In genomic region chr1:160747717-160748116, GRCh38 we compare ENCODE assay signal across 18 cellular contexts. TPM values are rescaled to one million over a fixed set of nuclear protein-coding genes. Genes with fewer than 3 reads are reported as not detected.
DNase-seq lines count a peak whose midpoint lies in the region; ATAC-seq and TF ChIP-seq lines count a peak whose summit lies in the region.
"Had no signal": no experiment of that assay in that cellular context is flagged by ENCODE, and none has a peak within 500 bp of the region (broad histone marks: within the 10 kb centered on the region; RNA-seq: fewer than 3 reads in every experiment).

No MANE protein-coding gene starts in this region.

- intact Hi-C loops in activated CD4-positive, alpha-beta T cell treated with anti-CD3 and anti-CD28 coated beads for 36 hours (cut with DNase I, micrococcal nuclease): no loop called here
- intact Hi-C loops in vagina (cut with DNase I): no loop called here

- H4K20me1 ChIP-seq in GM23338 (replicated peaks; ENCODE audit: insufficient read depth): no peaks in the 10 kb centered on the region
- H4K20me1 ChIP-seq: BLaER1 had no signal

- no peak overlapping the region for H3K4me3 ChIP-seq in GM23338
- no peak overlapping the region for H3K4me3 ChIP-seq in vagina
- H3K4me3 ChIP-seq in MG63: no peak overlapping the region
- H3K4me3 ChIP-seq: BLaER1, Peyer's patch had no signal

- POLR2A ChIA-PET in activated CD4-positive, alpha-beta T cell treated with anti-CD3 and anti-CD28 coated beads for 36 hours (lab: Charles Lee): no interaction called here
- POLR2A ChIA-PET in activated naive CD8-positive, alpha-beta T cell treated with anti-CD3 and anti-CD28 coated beads, Interleukin-2, amount 10 ng/mL, durations not matched to agents 7 days and 5 days (lab: Charles Lee): interaction anchor here (0.5 to 1.1 kb wide), 4 partner anchors 9 to 350 kb away, joined by 3 to 4 read pairs (median 4); no protein-coding TSS in a partner anchor

- H3K36me3 Mint-ChIP-seq in activated CD4-positive, alpha-beta T cell treated with anti-CD3 and anti-CD28 coated beads for 36 hours (ENCODE audit: low read depth): peaks cover 32% of the 10 kb centered on the region
- H3K36me3 Mint-ChIP-seq in GM23338 (ENCODE audit: low read depth): no peaks in the 10 kb centered on the region
- H3K36me3 Mint-ChIP-seq in activated naive CD8-positive, alpha-beta T cell treated with anti-CD3 and anti-CD28 coated beads, Interleukin-2, amount 10 ng/mL, durations not matched to agents 7 days and 5 days: peaks cover 63% of the 10 kb centered on the region

- peaks cover 87% of the 10 kb centered on the region for H3K4me1 Mint-ChIP-seq in activated CD4-positive, alpha-beta T cell treated with anti-CD3 and anti-CD28 coated beads for 36 hours
- peaks cover 23% of the 10 kb centered on the region; the same call in 2 of the 3 replicates for H3K4me1 Mint-ChIP-seq in GM23338
- H3K4me1 Mint-ChIP-seq in activated naive CD8-positive, alpha-beta T cell treated with anti-CD3 and anti-CD28 coated beads, Interleukin-2, amount 10 ng/mL, durations not matched to agents 7 days and 5 days: peaks cover 91% of the 10 kb centered on the region

- DNase-seq in activated CD4-positive, alpha-beta T cell treated with anti-CD3 and anti-CD28 coated beads for 36 hours: no peak
- DNase-seq in activated CD4-positive, alpha-beta T cell treated with anti-CD3 and anti-CD28 coated beads for 4 hours: no peak
- DNase-seq in GM23338 (ENCODE audit: low spot score): no peak
- DNase-seq in activated naive CD8-positive, alpha-beta T cell treated with anti-CD3 and anti-CD28 coated beads, Interleukin-2, amount 10 ng/mL, durations not matched to agents 7 days and 5 days: no peak
- no peak for DNase-seq in epithelial cell of prostate (ENCODE audit: low read depth, low spot score)
- DNase-seq in vagina (ENCODE audit: extremely low spot score in 2 of 2): no peak
- no peak for DNase-seq in MG63
- DNase-seq: DMS 273 treated with DMSO at 0.1 percent for 48 hours, IMR-90, Kasumi-1, NCI-H1436, NCI-H2081, NCI-H524, Peyer's patch had no signal

- no peak overlapping the region for H3K27ac ChIP-seq in GM23338 (ENCODE audit: low read depth)
- H3K27ac ChIP-seq in epithelial cell of prostate: peak overlapping the region; percentile 72
- H3K27ac ChIP-seq in vagina: no peak overlapping the region
- H3K27ac ChIP-seq: 22Rv1, BLaER1, Peyer's patch had no signal

- H3K36me3 ChIP-seq in GM23338 (ENCODE audit: insufficient read depth) (no peaks in the 10 kb centered on the region), vagina (no peaks in the 10 kb centered on the region), MG63 (no peaks in the 10 kb centered on the region)
- H3K36me3 ChIP-seq: BLaER1, Peyer's patch had no signal

- H3K9me3 ChIP-seq in vagina: no peaks in the 10 kb centered on the region
- H3K9me3 ChIP-seq in MG63: no peaks in the 10 kb centered on the region
- H3K9me3 ChIP-seq: BLaER1, Peyer's patch had no signal

- H3K27ac Mint-ChIP-seq in activated CD4-positive, alpha-beta T cell treated with anti-CD3 and anti-CD28 coated beads for 36 hours: peak overlapping the region; percentile 14
- no peak overlapping the region for H3K27ac Mint-ChIP-seq in GM23338
- peak overlapping the region; percentile 82 for H3K27ac Mint-ChIP-seq in activated naive CD8-positive, alpha-beta T cell treated with anti-CD3 and anti-CD28 coated beads, Interleukin-2, amount 10 ng/mL, durations not matched to agents 7 days and 5 days

- H3K9me3 Mint-ChIP-seq in activated CD4-positive, alpha-beta T cell treated with anti-CD3 and anti-CD28 coated beads for 36 hours (ENCODE audit: low read depth): no peaks in the 10 kb centered on the region
- H3K9me3 Mint-ChIP-seq in GM23338: no peaks in the 10 kb centered on the region; the same call in 2 of the 3 replicates
- peaks cover 2% of the 10 kb centered on the region for H3K9me3 Mint-ChIP-seq in activated naive CD8-positive, alpha-beta T cell treated with anti-CD3 and anti-CD28 coated beads, Interleukin-2, amount 10 ng/mL, durations not matched to agents 7 days and 5 days

- H3F3A ChIP-seq in GM23338 (replicated peaks; ENCODE audit: low read depth): 0 out of 2 replicates have a peak, but pooled peaks cover 3% of the 10 kb centered on the region

- H3K79me2 ChIP-seq in GM23338 (replicated peaks; ENCODE audit: insufficient read depth): no peaks in the 10 kb centered on the region

- peaks cover 19% of the 10 kb centered on the region for H3K9me2 ChIP-seq in GM23338 (ENCODE audit: insufficient read depth)

- no peaks in the 10 kb centered on the region for H3K27me3 Mint-ChIP-seq in activated CD4-positive, alpha-beta T cell treated with anti-CD3 and anti-CD28 coated beads for 36 hours
- peaks cover 3% of the 10 kb centered on the region for H3K27me3 Mint-ChIP-seq in GM23338 (ENCODE audit: insufficient read depth, low read depth, poor library complexity)
- no peaks in the 10 kb centered on the region for H3K27me3 Mint-ChIP-seq in activated naive CD8-positive, alpha-beta T cell treated with anti-CD3 and anti-CD28 coated beads, Interleukin-2, amount 10 ng/mL, durations not matched to agents 7 days and 5 days

- TF ChIP-seq POLR2A in vagina (IDR thresholded peaks at IDR 0.05): no peak

- H3K4me1 ChIP-seq in GM23338 (ENCODE audit: insufficient read depth) (peaks cover 10% of the 10 kb centered on the region), vagina (no peaks in the 10 kb centered on the region)
- H3K4me1 ChIP-seq: BLaER1 had no signal

- CTCF ChIA-PET in activated CD4-positive, alpha-beta T cell treated with anti-CD3 and anti-CD28 coated beads for 36 hours (lab: Charles Lee): interaction anchor here (0.6 to 3.5 kb wide), 11 partner anchors 9 to 137 kb away, joined by 3 to 25 read pairs (median 3); partner anchors contain the start of genes ITLN1 and SLAMF7

- TF ChIP-seq CTCF in GM23338 (conservative IDR thresholded peaks at IDR 0.05; ENCODE audit: low read depth in 2 of 2) (no peak), vagina (IDR thresholded peaks at IDR 0.05) (no peak)

- H2AFZ ChIP-seq in GM23338: 0 out of 2 replicates have a peak overlapping the region, but pooled peaks have one; percentile 1

- H3K27me3 ChIP-seq in GM23338 (ENCODE audit: insufficient read depth) (no peaks in the 10 kb centered on the region), vagina (no peaks in the 10 kb centered on the region), MG63 (peaks cover 4% of the 10 kb centered on the region; the same call in 1 of the 2 replicates)
- H3K27me3 ChIP-seq: BLaER1, Peyer's patch had no signal

- no peak for ATAC-seq in activated CD4-positive, alpha-beta T cell treated with anti-CD3 and anti-CD28 coated beads for 36 hours
- ATAC-seq in GM23338 (no peak), HG02981 (IDR thresholded peaks at IDR 0.05; ENCODE audit: unreplicated experiment) (no peak)
- no peak for ATAC-seq in activated naive CD8-positive, alpha-beta T cell treated with anti-CD3 and anti-CD28 coated beads, Interleukin-2, amount 10 ng/mL, durations not matched to agents 7 days and 5 days (ENCODE audit: low read depth)

- no peak overlapping the region for H3K4me3 Mint-ChIP-seq in activated CD4-positive, alpha-beta T cell treated with anti-CD3 and anti-CD28 coated beads for 36 hours
- H3K4me3 Mint-ChIP-seq in GM23338: no peak overlapping the region
- H3K4me3 Mint-ChIP-seq in activated naive CD8-positive, alpha-beta T cell treated with anti-CD3 and anti-CD28 coated beads, Interleukin-2, amount 10 ng/mL, durations not matched to agents 7 days and 5 days: no peak overlapping the region

- no peak overlapping the region for H3K4me2 ChIP-seq in GM23338
- H3K4me2 ChIP-seq: BLaER1 had no signal

TF ChIP-seq in GM23338, 12 proteins besides CTCF, POLR2A, EP300 and RAD21 (continues in another document):
- TF ChIP-seq POLR2AphosphoS5 (IDR thresholded peaks at IDR 0.05; ENCODE audit: low read depth) (no peak), EZH2 (IDR thresholded peaks at IDR 0.05; ENCODE audit: low read depth, unreplicated experiment) (no peak)
- TF ChIP-seq, protein P1, sequence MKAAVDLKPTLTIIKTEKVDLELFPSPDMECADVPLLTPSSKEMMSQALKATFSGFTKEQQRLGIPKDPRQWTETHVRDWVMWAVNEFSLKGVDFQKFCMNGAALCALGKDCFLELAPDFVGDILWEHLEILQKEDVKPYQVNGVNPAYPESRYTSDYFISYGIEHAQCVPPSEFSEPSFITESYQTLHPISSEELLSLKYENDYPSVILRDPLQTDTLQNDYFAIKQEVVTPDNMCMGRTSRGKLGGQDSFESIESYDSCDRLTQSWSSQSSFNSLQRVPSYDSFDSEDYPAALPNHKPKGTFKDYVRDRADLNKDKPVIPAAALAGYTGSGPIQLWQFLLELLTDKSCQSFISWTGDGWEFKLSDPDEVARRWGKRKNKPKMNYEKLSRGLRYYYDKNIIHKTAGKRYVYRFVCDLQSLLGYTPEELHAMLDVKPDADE (IDR thresholded peaks at IDR 0.05): no peak

RNA-seq across cellular contexts. Expression of gene SLAMF7, which starts 8.7 kb away (rescaled TPM):
- 10 to 100 TPM; 35.9 to 40.3 TPM for total RNA-seq in activated CD4-positive, alpha-beta T cell treated with anti-CD3 and anti-CD28 coated beads for 36 hours
- total RNA-seq in GM23338 (2014; rRNA removed; shearing (Covaris generic)): not detected in 2 replicates
- polyA plus RNA-seq in GM23338 (2016; fragmentation: Nextera tagmentation; extraction: Ambion mirVana): 0.11 and 0.14 TPM in 2 replicates
- total RNA-seq in activated naive CD8-positive, alpha-beta T cell treated with anti-CD3 and anti-CD28 coated beads, Interleukin-2, amount 10 ng/mL, durations not matched to agents 7 days and 5 days: 100 to 1,000 TPM; 124 to 137 TPM
- 2.2 TPM for total RNA-seq in vagina
- total RNA-seq in MG63 (2014; rRNA removed; shearing (Covaris generic); ENCODE audit: low replicate concordance): not detected in 2 replicates
- total RNA-seq: HT-29, IMR-90 had no signal
- polyA plus RNA-seq: IMR-90 had no signal

RNA-seq across cellular contexts. Expression of gene CD48, which starts 36.1 kb away (rescaled TPM):
- total RNA-seq in activated CD4-positive, alpha-beta T cell treated with anti-CD3 and anti-CD28 coated beads for 36 hours: 100 to 1,000 TPM; 180 to 217 TPM
- 0.45 TPM in 1 of 2 replicates, not detected in the other for total RNA-seq in GM23338 (2014; rRNA removed; shearing (Covaris generic))
- 0.34 and 0.43 TPM in 2 replicates for polyA plus RNA-seq in GM23338 (2016; fragmentation: Nextera tagmentation; extraction: Ambion mirVana)
- total RNA-seq in activated naive CD8-positive, alpha-beta T cell treated with anti-CD3 and anti-CD28 coated beads, Interleukin-2, amount 10 ng/mL, durations not matched to agents 7 days and 5 days: 100 to 1,000 TPM; 379 to 386 TPM
- 4.7 TPM for total RNA-seq in vagina
- not detected in 2 replicates for total RNA-seq in MG63 (2014; rRNA removed; shearing (Covaris generic); ENCODE audit: low replicate concordance)
- total RNA-seq: HT-29, IMR-90 had no signal
- polyA plus RNA-seq: IMR-90 had no signal

RNA-seq across cellular contexts. Expression of gene LY9, which starts 48.3 kb away (rescaled TPM):
- total RNA-seq in activated CD4-positive, alpha-beta T cell treated with anti-CD3 and anti-CD28 coated beads for 36 hours: 10 to 100 TPM in 1 of 2 experiments, 1 to 10 TPM in 1; 10.0 to 11.0 TPM
- total RNA-seq in GM23338 (2014; rRNA removed; shearing (Covaris generic)): not detected in 2 replicates
- polyA plus RNA-seq in GM23338 (2016; fragmentation: Nextera tagmentation; extraction: Ambion mirVana): not detected in 2 replicates
- total RNA-seq in activated naive CD8-positive, alpha-beta T cell treated with anti-CD3 and anti-CD28 coated beads, Interleukin-2, amount 10 ng/mL, durations not matched to agents 7 days and 5 days: 10 to 100 TPM; 70.9 to 73.6 TPM
- total RNA-seq in vagina: 4.7 TPM
- total RNA-seq in MG63 (2014; rRNA removed; shearing (Covaris generic); ENCODE audit: low replicate concordance): not detected in 2 replicates
- total RNA-seq: HT-29, IMR-90 had no signal
- polyA plus RNA-seq: IMR-90 had no signal

Comparison
In these comparisons a context has a peak if more than half of its experiments do, and no peak if none do; other contexts are left out.
1. RNA of gene SLAMF7, which starts 8.7 kb away (total RNA-seq): 124 to 137 TPM in activated naive CD8-positive, alpha-beta T cell treated with anti-CD3 and anti-CD28 coated beads, Interleukin-2, amount 10 ng/mL, durations not matched to agents 7 days and 5 days and 35.9 to 40.3 TPM in activated CD4-positive, alpha-beta T cell treated with anti-CD3 and anti-CD28 coated beads for 36 hours; 2.2 TPM in vagina (single experiment), not detected in GM23338 and not detected in MG63; every median in the first group is over 10 times any median in the second.
2. RNA of gene CD48, which starts 36.1 kb away (total RNA-seq): 379 to 386 TPM in activated naive CD8-positive, alpha-beta T cell treated with anti-CD3 and anti-CD28 coated beads, Interleukin-2, amount 10 ng/mL, durations not matched to agents 7 days and 5 days and 180 to 217 TPM in activated CD4-positive, alpha-beta T cell treated with anti-CD3 and anti-CD28 coated beads for 36 hours; 4.7 TPM in vagina (single experiment), 0.45 TPM in GM23338 and not detected in MG63; every median in the first group is over 10 times any median in the second.
3. RNA of gene LY9, which starts 48.3 kb away (total RNA-seq): 70.9 to 73.6 TPM in activated naive CD8-positive, alpha-beta T cell treated with anti-CD3 and anti-CD28 coated beads, Interleukin-2, amount 10 ng/mL, durations not matched to agents 7 days and 5 days; 10.0 to 11.0 TPM in activated CD4-positive, alpha-beta T cell treated with anti-CD3 and anti-CD28 coated beads for 36 hours, 4.7 TPM in vagina (single experiment), not detected in GM23338 and not detected in MG63; every median in the first group is over 4 times any median in the second.